Comparison of ENCODE assay signal across 32 cellular contexts in the genomic region with DNA sequence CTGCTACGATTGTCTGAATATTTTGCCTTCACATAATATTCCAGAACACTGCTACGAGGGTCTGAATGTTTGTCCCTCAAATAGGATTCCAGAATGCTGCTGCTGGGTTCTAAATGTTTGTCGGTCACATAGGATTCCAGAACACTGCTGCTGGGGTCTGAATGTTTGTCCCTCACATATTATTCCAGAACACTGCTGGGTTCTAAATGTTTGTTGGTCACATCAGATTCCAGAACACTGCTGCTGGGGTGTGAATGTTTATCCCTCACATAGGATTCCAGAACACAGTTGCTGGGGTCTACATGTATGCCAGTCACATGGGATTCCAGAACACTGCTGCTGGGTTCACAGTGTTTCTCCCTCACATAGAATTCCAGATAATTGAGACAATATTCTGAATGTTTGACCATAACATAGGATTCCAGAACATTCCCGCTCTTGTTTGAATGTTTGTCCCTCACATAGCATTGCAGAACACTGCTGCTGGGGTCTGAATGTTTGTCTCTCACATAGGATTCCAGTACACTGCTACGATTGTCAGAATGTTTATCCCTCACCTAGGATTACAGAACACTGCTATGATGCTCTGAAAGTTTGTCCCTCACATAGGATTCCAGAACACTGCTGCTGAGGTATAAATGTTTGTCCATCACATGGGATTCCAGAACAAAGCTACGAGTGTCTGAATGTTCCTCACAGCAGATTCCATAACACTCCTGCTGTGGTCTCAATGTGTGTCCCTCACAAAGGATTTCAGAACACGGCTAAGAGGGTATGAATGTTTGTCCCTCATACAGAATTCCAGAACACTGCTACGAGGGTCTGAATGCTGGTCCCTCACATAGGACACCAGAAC.
"Had no signal": no experiment of that assay in that cellular context is flagged by ENCODE, and none has a peak within 500 bp of the region (broad histone marks: within the 10 kb centered on the region; RNA-seq: fewer than 3 reads in every experiment).

No MANE protein-coding gene starts in this region.

- ATAC-seq: activated CD4-positive, alpha-beta T cell treated with anti-CD3 and anti-CD28 coated beads for 36 hours; activated CD8-positive, alpha-beta memory T cell treated with anti-CD3 and anti-CD28 coated beads, Interleukin-2, amount 10 ng/mL, durations not matched to agents 7 days and 5 days; activated CD8-positive, alpha-beta T cell treated with anti-CD3 and anti-CD28 coated beads, Interleukin-2, amount 10 ng/mL, durations not matched to agents 7 days and 5 days; activated naive CD8-positive, alpha-beta T cell treated with anti-CD3 and anti-CD28 coated beads, Interleukin-2, amount 50 U/mL, for 24 hours; body of pancreas; esophagus mucosa; foreskin keratinocyte; gastroesophageal sphincter; T-helper 17 cell had no signal

- H3K36me3 ChIP-seq: adrenal gland, gastroesophageal sphincter, WERI-Rb-1 had no signal

- H3K27ac Mint-ChIP-seq: activated CD4-positive, alpha-beta memory T cell treated with anti-CD3 and anti-CD28 coated beads for 36 hours; activated CD4-positive, alpha-beta T cell treated with anti-CD3 and anti-CD28 coated beads for 36 hours; activated CD4-positive, alpha-beta T cell treated with anti-CD3 and anti-CD28 coated beads, Interleukin-2, amount 10 ng/mL, durations not matched to agents 24 days and 14 days; activated CD8-positive, alpha-beta memory T cell treated with anti-CD3 and anti-CD28 coated beads, Interleukin-2, amount 10 ng/mL, durations not matched to agents 7 days and 5 days; activated CD8-positive, alpha-beta T cell treated with anti-CD3 and anti-CD28 coated beads, Interleukin-2, amount 10 ng/mL, durations not matched to agents 7 days and 5 days; activated naive CD4-positive, alpha-beta T cell treated with anti-CD3 and anti-CD28 coated beads for 36 hours; activated naive CD4-positive, alpha-beta T cell treated with anti-CD3 and anti-CD28 coated beads, Interleukin-2, amount 50 U/mL, for 24 hours; activated naive CD8-positive, alpha-beta T cell treated with anti-CD3 and anti-CD28 coated beads for 36 hours; activated naive CD8-positive, alpha-beta T cell treated with anti-CD3 and anti-CD28 coated beads, Interleukin-2, amount 50 U/mL, for 24 hours; activated T-helper 1 cell treated with anti-CD3 and anti-CD28 coated beads, Interleukin-12 subunit alpha, Interleukin-12 subunit beta, Interleukin-2, Interleukin-4 antibody, amounts not matched to agents 30 ng/mL and 10 ng/mL and 1 ng/mL, durations not matched to agents 14 hours and 24 hours and 36 hours; activated T-helper 2 cell treated with anti-CD3 and anti-CD28 coated beads, Interferon-gamma antibody, Interleukin-2, Interleukin-4, amounts not matched to agents 10 μg/mL and 5 μg/mL and 100 μg/mL, durations not matched to agents 14 hours and 24 hours and 36 hours; T-helper 17 cell; T-helper 2 cell treated with Interferon-gamma antibody and Interleukin-4, amounts not matched to agents 5 μg/mL and 100 μg/mL, for 36 hours had no signal

- H3K4me1 ChIP-seq: adrenal gland, body of pancreas, foreskin keratinocyte, gastroesophageal sphincter had no signal

- H3K27me3 Mint-ChIP-seq: activated CD4-positive, alpha-beta memory T cell treated with anti-CD3 and anti-CD28 coated beads for 36 hours; activated CD4-positive, alpha-beta T cell treated with anti-CD3 and anti-CD28 coated beads for 36 hours; activated CD4-positive, alpha-beta T cell treated with anti-CD3 and anti-CD28 coated beads, Interleukin-2, amount 10 ng/mL, durations not matched to agents 24 days and 14 days; activated CD8-positive, alpha-beta memory T cell treated with anti-CD3 and anti-CD28 coated beads, Interleukin-2, amount 10 ng/mL, durations not matched to agents 7 days and 5 days; activated naive CD4-positive, alpha-beta T cell treated with anti-CD3 and anti-CD28 coated beads, Interleukin-2, amount 50 U/mL, for 24 hours; activated naive CD8-positive, alpha-beta T cell treated with anti-CD3 and anti-CD28 coated beads for 36 hours; activated naive CD8-positive, alpha-beta T cell treated with anti-CD3 and anti-CD28 coated beads, Interleukin-2, amount 50 U/mL, for 24 hours; T-helper 17 cell had no signal

- DNase-seq: activated CD4-positive, alpha-beta memory T cell treated with anti-CD3 and anti-CD28 coated beads for 36 hours; activated CD4-positive, alpha-beta T cell treated with anti-CD3 and anti-CD28 coated beads for 36 hours; activated CD4-positive, CD25-positive, alpha-beta regulatory T cell; activated CD4-positive, CD25-positive, alpha-beta regulatory T cell treated with anti-CD3 and anti-CD28 coated beads, Interleukin-2, amount 50 U/mL, for 72 hours; activated CD8-positive, alpha-beta memory T cell treated with anti-CD3 and anti-CD28 coated beads, Interleukin-2, amount 10 ng/mL, durations not matched to agents 7 days and 5 days; activated CD8-positive, alpha-beta memory T cell treated with anti-CD3 and anti-CD28 coated beads, Interleukin-2, amount 50 U/mL, for 4 hours; activated CD8-positive, alpha-beta T cell treated with anti-CD3 and anti-CD28 coated beads, Interleukin-2, amount 10 ng/mL, durations not matched to agents 7 days and 5 days; activated effector memory CD4-positive, alpha-beta T cell treated with anti-CD3 and anti-CD28 coated beads, Interleukin-2, amount 50 U/mL, for 16 hours; activated naive CD4-positive, alpha-beta T cell treated with anti-CD3 and anti-CD28 coated beads for 36 hours; activated naive CD8-positive, alpha-beta T cell treated with anti-CD3 and anti-CD28 coated beads for 36 hours; activated naive CD8-positive, alpha-beta T cell treated with anti-CD3 and anti-CD28 coated beads, Interleukin-2, amount 50 U/mL, for 24 hours; activated T-cell treated with anti-CD3 and anti-CD28 coated beads, Interleukin-2, amount 50 U/mL, for 1 hour; activated T-cell treated with anti-CD3 and anti-CD28 coated beads, Interleukin-2, amount 50 U/mL, for 48 hours; adrenal gland; amygdala; aorta; body of pancreas; caudate nucleus; cortex of kidney; effector CD8-positive, alpha-beta T cell; foreskin keratinocyte; T-helper 1 cell; T-helper 17 cell; T1000; WERI-Rb-1 had no signal

- H3K4me1 Mint-ChIP-seq: activated CD4-positive, alpha-beta T cell treated with anti-CD3 and anti-CD28 coated beads for 36 hours; activated CD4-positive, alpha-beta T cell treated with anti-CD3 and anti-CD28 coated beads, Interleukin-2, amount 10 ng/mL, durations not matched to agents 24 days and 14 days; activated CD8-positive, alpha-beta memory T cell treated with anti-CD3 and anti-CD28 coated beads, Interleukin-2, amount 10 ng/mL, durations not matched to agents 7 days and 5 days; activated naive CD4-positive, alpha-beta T cell treated with anti-CD3 and anti-CD28 coated beads, Interleukin-2, amount 50 U/mL, for 24 hours; activated naive CD8-positive, alpha-beta T cell treated with anti-CD3 and anti-CD28 coated beads for 36 hours; activated naive CD8-positive, alpha-beta T cell treated with anti-CD3 and anti-CD28 coated beads, Interleukin-2, amount 50 U/mL, for 24 hours; T-helper 17 cell had no signal

- H3K4me3 ChIP-seq: adrenal gland, body of pancreas, gastroesophageal sphincter had no signal

- H3K27ac ChIP-seq: adrenal gland, body of pancreas, foreskin keratinocyte, gastroesophageal sphincter, WERI-Rb-1 had no signal

- H3K4me3 Mint-ChIP-seq: activated CD4-positive, alpha-beta memory T cell treated with anti-CD3 and anti-CD28 coated beads for 36 hours; activated CD4-positive, alpha-beta T cell treated with anti-CD3 and anti-CD28 coated beads for 36 hours; activated CD4-positive, alpha-beta T cell treated with anti-CD3 and anti-CD28 coated beads, Interleukin-2, amount 10 ng/mL, durations not matched to agents 24 days and 14 days; activated CD8-positive, alpha-beta memory T cell treated with anti-CD3 and anti-CD28 coated beads, Interleukin-2, amount 10 ng/mL, durations not matched to agents 7 days and 5 days; activated CD8-positive, alpha-beta T cell treated with anti-CD3 and anti-CD28 coated beads, Interleukin-2, amount 10 ng/mL, durations not matched to agents 7 days and 5 days; activated naive CD4-positive, alpha-beta T cell treated with anti-CD3 and anti-CD28 coated beads for 36 hours; activated naive CD4-positive, alpha-beta T cell treated with anti-CD3 and anti-CD28 coated beads, Interleukin-2, amount 50 U/mL, for 24 hours; activated naive CD8-positive, alpha-beta T cell treated with anti-CD3 and anti-CD28 coated beads for 36 hours; activated naive CD8-positive, alpha-beta T cell treated with anti-CD3 and anti-CD28 coated beads, Interleukin-2, amount 50 U/mL, for 24 hours; activated T-helper 1 cell treated with anti-CD3 and anti-CD28 coated beads, Interleukin-12 subunit alpha, Interleukin-12 subunit beta, Interleukin-2, Interleukin-4 antibody, amounts not matched to agents 30 ng/mL and 10 ng/mL and 1 ng/mL, durations not matched to agents 14 hours and 24 hours and 36 hours; T-helper 17 cell; T-helper 2 cell treated with Interferon-gamma antibody and Interleukin-4, amounts not matched to agents 5 μg/mL and 100 μg/mL, for 36 hours had no signal

- H3K36me3 Mint-ChIP-seq: activated CD8-positive, alpha-beta memory T cell treated with anti-CD3 and anti-CD28 coated beads, Interleukin-2, amount 10 ng/mL, durations not matched to agents 7 days and 5 days; activated naive CD4-positive, alpha-beta T cell treated with anti-CD3 and anti-CD28 coated beads, Interleukin-2, amount 50 U/mL, for 24 hours had no signal

- H3K27me3 ChIP-seq: adrenal gland, body of pancreas, foreskin keratinocyte, gastroesophageal sphincter had no signal
